1 cellular context compared by ENCODE assay signal in genomic region chr14:64198486-64198885, GRCh38.
TF ChIP-seq lines count a peak whose summit lies in the region.

No MANE protein-coding gene starts in this region.

TF ChIP-seq in WTC11, 78 proteins besides CTCF, POLR2A, EP300 and RAD21 (continued from another document):
- TF ChIP-seq, protein P1, sequence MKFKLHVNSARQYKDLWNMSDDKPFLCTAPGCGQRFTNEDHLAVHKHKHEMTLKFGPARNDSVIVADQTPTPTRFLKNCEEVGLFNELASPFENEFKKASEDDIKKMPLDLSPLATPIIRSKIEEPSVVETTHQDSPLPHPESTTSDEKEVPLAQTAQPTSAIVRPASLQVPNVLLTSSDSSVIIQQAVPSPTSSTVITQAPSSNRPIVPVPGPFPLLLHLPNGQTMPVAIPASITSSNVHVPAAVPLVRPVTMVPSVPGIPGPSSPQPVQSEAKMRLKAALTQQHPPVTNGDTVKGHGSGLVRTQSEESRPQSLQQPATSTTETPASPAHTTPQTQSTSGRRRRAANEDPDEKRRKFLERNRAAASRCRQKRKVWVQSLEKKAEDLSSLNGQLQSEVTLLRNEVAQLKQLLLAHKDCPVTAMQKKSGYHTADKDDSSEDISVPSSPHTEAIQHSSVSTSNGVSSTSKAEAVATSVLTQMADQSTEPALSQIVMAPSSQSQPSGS (CRISPR knock-in tag; IDR thresholded peaks at IDR 0.05; ENCODE audit: borderline replicate concordance, low read depth): no peak
- TF ChIP-seq PREB (CRISPR knock-in tag; IDR thresholded peaks at IDR 0.05; ENCODE audit: borderline replicate concordance): no peak
- no peak for TF ChIP-seq ZNF219 (CRISPR knock-in tag; IDR thresholded peaks at IDR 0.05; ENCODE audit: borderline replicate concordance)
- TF ChIP-seq OVOL2 (CRISPR knock-in tag; IDR thresholded peaks at IDR 0.05; ENCODE audit: borderline replicate concordance): no peak
- TF ChIP-seq ATF6 (CRISPR knock-in tag; IDR thresholded peaks at IDR 0.05): no peak
- no peak for TF ChIP-seq HMGXB4 (CRISPR knock-in tag; IDR thresholded peaks at IDR 0.05)
- TF ChIP-seq TCF7 (CRISPR knock-in tag; IDR thresholded peaks at IDR 0.05; ENCODE audit: low read depth): no peak
- no peak for TF ChIP-seq TEAD1 (CRISPR knock-in tag; IDR thresholded peaks at IDR 0.05)
